Comparison of ENCODE assay signal across 31 cellular contexts in the genomic region with DNA sequence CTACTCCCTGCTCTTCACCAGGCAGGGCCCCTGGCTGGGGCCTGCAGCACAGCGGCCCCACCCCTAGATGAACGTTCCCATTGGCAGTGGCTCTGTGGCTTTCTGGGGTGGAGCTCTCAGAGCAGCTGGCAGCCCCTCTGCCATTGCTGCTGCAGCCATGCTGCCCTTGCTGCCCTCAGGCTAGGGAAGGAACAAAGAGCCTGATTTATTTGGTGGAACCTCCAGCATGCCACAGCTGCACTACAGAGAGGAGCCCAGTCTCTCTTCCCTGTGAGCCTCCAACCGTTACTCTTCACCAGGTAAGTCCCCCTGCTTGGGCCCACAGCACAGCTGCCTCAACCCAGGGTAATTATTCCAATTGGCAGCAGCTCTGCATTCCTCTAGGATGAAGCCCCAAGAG. TPM values are rescaled to one million over a fixed set of nuclear protein-coding genes. Genes with fewer than 3 reads are reported as not detected.
"Had no signal": no experiment of that assay in that cellular context is flagged by ENCODE, and none has a peak within 500 bp of the region (broad histone marks: within the 10 kb centered on the region; RNA-seq: fewer than 3 reads in every experiment).

No MANE protein-coding gene starts in this region.

- FAIRE-seq: TTC549 had no signal

- H3K4me3 ChIP-seq: esophagus muscularis mucosa, hepatocyte, prostate gland, skin epidermis, tibial nerve had no signal

- H3K36me3 ChIP-seq: esophagus muscularis mucosa, prostate gland, tibial nerve had no signal

- H3K27ac ChIP-seq: esophagus muscularis mucosa, foreskin keratinocyte, hepatocyte, prostate gland, skin epidermis, tibial nerve had no signal

- H2AFZ ChIP-seq: hepatocyte had no signal

- H3K27me3 ChIP-seq: foreskin keratinocyte, hepatocyte, tibial nerve had no signal

- H3K9me3 ChIP-seq: prostate gland, tibial nerve had no signal

- H3K4me2 ChIP-seq: hepatocyte had no signal

- H3K79me2 ChIP-seq: hepatocyte had no signal

- H3K4me1 ChIP-seq: esophagus muscularis mucosa, foreskin keratinocyte, prostate gland, tibial nerve had no signal

- DNase-seq: activated CD4-positive, alpha-beta memory T cell treated with anti-CD3 and anti-CD28 coated beads for 36 hours; activated CD4-positive, alpha-beta T cell treated with anti-CD3 and anti-CD28 coated beads, Interleukin-2, amount 10 ng/mL, durations not matched to agents 24 days and 14 days; activated CD4-positive, CD25-positive, alpha-beta regulatory T cell treated with anti-CD3 and anti-CD28 coated beads, Interleukin-2, amount 50 U/mL, for 72 hours; activated CD8-positive, alpha-beta memory T cell treated with anti-CD3 and anti-CD28 coated beads, Interleukin-2, amount 50 U/mL, for 4 hours; activated effector memory CD4-positive, alpha-beta T cell treated with anti-CD3 and anti-CD28 coated beads, Interleukin-2, amount 50 U/mL, for 16 hours; activated naive CD8-positive, alpha-beta T cell treated with anti-CD3 and anti-CD28 coated beads, Interleukin-2, amount 50 U/mL, for 24 hours; activated T-cell treated with anti-CD3 and anti-CD28 coated beads, Interleukin-2, amount 50 U/mL, for 1 hour; amygdala; caudate nucleus; endodermal cell; foreskin keratinocyte; islet precursor cell; left ventricle myocardium superior; mammary epithelial cell; retina; stimulated activated CD4-positive, alpha-beta T cell treated with anti-CD3 and anti-CD28 coated beads, Interleukin-4, amount 100 ng/mL, for 24 hours; stimulated activated naive B cell treated with anti-CD40 and anti-IgM and Interleukin-4, amounts not matched to agents 10 μg/mL and 1 μg/mL and 100 μg/mL, for 72 hours had no signal

RNA-seq across cellular contexts. Expression of a gene that starts 5.7 kb away (rescaled TPM):
- total RNA-seq: activated CD4-positive, alpha-beta memory T cell treated with anti-CD3 and anti-CD28 coated beads for 36 hours; activated CD8-positive, alpha-beta memory T cell treated with anti-CD3 and anti-CD28 coated beads for 36 hours; foreskin keratinocyte; hepatocyte; mammary epithelial cell; osteoblast; temporal lobe had no signal
- polyA plus RNA-seq: foreskin keratinocyte, hepatocyte, mammary epithelial cell had no signal

RNA-seq across cellular contexts. Expression of a gene that starts 24.1 kb away (rescaled TPM):
- total RNA-seq: endodermal cell; foreskin keratinocyte; hepatocyte; left ventricle myocardium superior; mammary epithelial cell; sciatic nerve; T-helper 1 cell treated with Interleukin-12 subunit alpha and Interleukin-12 subunit beta and Interleukin-4 antibody, amounts not matched to agents 30 ng/mL and 1 ng/mL, for 36 hours; temporal lobe had no signal
- polyA plus RNA-seq: foreskin keratinocyte, mammary epithelial cell had no signal

RNA-seq across cellular contexts. Expression of a gene that starts 47.4 kb away (rescaled TPM):
- total RNA-seq: activated CD4-positive, alpha-beta memory T cell treated with anti-CD3 and anti-CD28 coated beads for 36 hours; activated CD4-positive, alpha-beta T cell treated with anti-CD3 and anti-CD28 coated beads, Interleukin-2, amount 10 ng/mL, durations not matched to agents 24 days and 14 days; activated CD8-positive, alpha-beta memory T cell treated with anti-CD3 and anti-CD28 coated beads for 36 hours; activated T-helper 1 cell treated with anti-CD3 and anti-CD28 coated beads, Interleukin-12 subunit alpha, Interleukin-12 subunit beta, Interleukin-2, Interleukin-4 antibody, amounts not matched to agents 30 ng/mL and 10 ng/mL and 1 ng/mL, durations not matched to agents 14 hours and 24 hours and 36 hours; endodermal cell; esophagus muscularis mucosa; foreskin keratinocyte; hepatocyte; left ventricle myocardium superior; mammary epithelial cell; mucosa of gallbladder; osteoblast; prostate gland; sciatic nerve; T-helper 1 cell treated with Interleukin-12 subunit alpha and Interleukin-12 subunit beta and Interleukin-4 antibody, amounts not matched to agents 30 ng/mL and 1 ng/mL, for 36 hours; temporal lobe; tibial nerve; ureter had no signal
- polyA plus RNA-seq: foreskin keratinocyte, mammary epithelial cell had no signal
